ENCODE assay signal across 16 cellular contexts in the genomic region with DNA sequence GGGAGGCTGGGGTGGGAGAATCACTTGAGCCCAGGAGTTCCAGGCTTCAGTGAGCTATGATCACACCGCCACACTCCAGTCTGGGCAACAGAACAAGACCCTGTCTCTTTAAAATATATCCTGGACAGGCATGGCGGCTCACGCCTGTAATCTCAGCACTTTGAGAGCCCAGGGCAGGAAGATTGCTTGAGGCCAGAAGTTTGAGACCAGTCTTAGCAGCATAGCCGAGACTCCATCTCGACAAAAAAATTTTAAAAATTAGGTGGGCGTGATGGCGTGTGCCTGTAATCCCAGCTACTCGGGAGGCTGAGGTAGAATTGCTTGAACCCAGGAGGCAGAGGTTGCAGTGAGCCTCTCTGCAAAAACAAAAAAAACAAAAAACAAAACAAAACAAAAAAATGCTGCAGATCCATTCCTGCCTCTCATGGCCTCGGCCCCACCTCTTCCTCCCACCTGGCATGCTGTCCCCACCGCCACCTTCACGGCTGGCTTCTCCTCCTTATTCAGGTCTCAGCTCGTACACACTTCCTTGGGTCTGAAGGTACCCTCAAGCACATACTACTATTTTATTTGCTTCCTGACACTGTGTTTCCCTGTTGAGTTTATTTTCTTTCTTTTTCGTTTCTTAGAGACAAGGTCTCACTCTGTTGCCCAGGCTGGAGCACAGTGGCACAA. TPM values are rescaled to one million over a fixed set of nuclear protein-coding genes. Genes with fewer than 3 reads are reported as not detected.
A peak's percentile ranks its signal among the peaks of the same experiment; 100 is the strongest.
DNase-seq lines count a peak whose midpoint lies in the region; ATAC-seq and TF ChIP-seq lines count a peak whose summit lies in the region.
"Had no signal": no experiment of that assay in that cellular context is flagged by ENCODE, and none has a peak within 500 bp of the region (broad histone marks: within the 10 kb centered on the region; RNA-seq: fewer than 3 reads in every experiment).

No MANE protein-coding gene starts in this region.

- CTCF ChIA-PET in MCF 10A (lab: Yijun Ruan, JAX), result interaction anchor here (0.5 to 0.7 kb wide), 2 partner anchors 136 to 348 kb away, joined by 3 to 5 read pairs; a partner anchor contains a TSS
- CTCF ChIA-PET in activated CD4-positive, alpha-beta memory T cell treated with anti-CD3 and anti-CD28 coated beads for 36 hours (lab: Charles Lee), result interaction anchor here (0.7 to 1.2 kb wide), 2 partner anchors 31 to 939 kb away, joined by 4 to 5 read pairs; a partner anchor contains a TSS

- no peak overlapping the region for H3K4me3 Mint-ChIP-seq in MCF 10A (ENCODE audit: unreplicated experiment)
- no peak overlapping the region for H3K4me3 Mint-ChIP-seq in activated CD4-positive, alpha-beta memory T cell treated with anti-CD3 and anti-CD28 coated beads for 36 hours

- no peak for TF ChIP-seq POLR2A in breast epithelium (IDR thresholded peaks at IDR 0.05)
- TF ChIP-seq POLR2A in thyroid gland (IDR thresholded peaks at IDR 0.05), result no peak

- peaks cover 4% of the 10 kb centered on the region for H3K4me1 Mint-ChIP-seq in MCF 10A (ENCODE audit: insufficient read depth, unreplicated experiment)
- H3K4me1 Mint-ChIP-seq in activated CD4-positive, alpha-beta memory T cell treated with anti-CD3 and anti-CD28 coated beads for 36 hours (ENCODE audit: low read depth), result peaks cover 41% of the 10 kb centered on the region

- no TSS peak for BruUV-seq in MCF 10A (replicated peaks; lab: Mats Ljungman, UMichigan)

- H3K27ac Mint-ChIP-seq in MCF 10A (ENCODE audit: low read depth, unreplicated experiment), result no peak overlapping the region
- H3K27ac Mint-ChIP-seq in activated CD4-positive, alpha-beta memory T cell treated with anti-CD3 and anti-CD28 coated beads for 36 hours, result peak overlapping the region; percentile 90

- H3K4me3 ChIP-seq in breast epithelium, result no peak overlapping the region
- H3K4me3 ChIP-seq in lower lobe of right lung, result no peak overlapping the region
- H3K4me3 ChIP-seq in thyroid gland (replicated peaks in 1 of 3), result no peak overlapping the region
- H3K4me3 ChIP-seq: SK-N-MC, thoracic aorta had no signal

- POLR2A ChIA-PET in MCF 10A (lab: Yijun Ruan, JAX), result interaction anchor here (0.6 to 1.5 kb wide), 3 partner anchors 18 to 238 kb away, joined by 3 read pairs; no protein-coding TSS in a partner anchor
- POLR2A ChIA-PET in activated CD4-positive, alpha-beta memory T cell treated with anti-CD3 and anti-CD28 coated beads for 36 hours (lab: Charles Lee), result no interaction called here

- DNase-seq in breast epithelium (ENCODE audit: low spot score in 2 of 2) (no peak), MCF 10A (ENCODE audit: unreplicated experiment) (no peak), lower lobe of right lung (peak; percentile 31), thyroid gland (peak; percentile 52 to 58), mesenteric fat pad (ENCODE audit: low spot score) (no peak), kidney tubule cell (ENCODE audit: low spot score) (no peak), dedifferentiated amniotic fluid mesenchymal stem cell (ENCODE audit: extremely low spot score) (no peak)
- no peak for DNase-seq in activated CD4-positive, alpha-beta memory T cell treated with anti-CD3 and anti-CD28 coated beads for 36 hours
- DNase-seq: activated CD8-positive, alpha-beta memory T cell treated with anti-CD3 and anti-CD28 coated beads, Interleukin-2, amount 50 U/mL, for 48 hours; NCI-H1694 treated with DMSO at 0.1 percent for 48 hours had no signal

- H3K36me3 ChIP-seq in breast epithelium, result no peaks in the 10 kb centered on the region
- H3K36me3 ChIP-seq in lower lobe of right lung, result peaks cover 10% of the 10 kb centered on the region
- no peaks in the 10 kb centered on the region for H3K36me3 ChIP-seq in thyroid gland
- H3K36me3 ChIP-seq: thoracic aorta had no signal

- peaks cover 0 to 8% of the 10 kb centered on the region in 2 donors for H3K9me3 ChIP-seq in breast epithelium
- peaks cover 8% of the 10 kb centered on the region for H3K9me3 ChIP-seq in lower lobe of right lung
- no peaks in the 10 kb centered on the region for H3K9me3 ChIP-seq in thyroid gland
- H3K9me3 ChIP-seq: thoracic aorta had no signal

- no peak for ATAC-seq in lower lobe of right lung

- H3K27ac ChIP-seq in breast epithelium (peak overlapping the region; percentile 41 to 100), lower lobe of right lung (no peak overlapping the region), thyroid gland (peak overlapping the region in 1 of 3 donors; percentile 98)
- H3K27ac ChIP-seq: epithelial cell of prostate, SK-N-MC, thoracic aorta had no signal

- TF ChIP-seq CTCF in breast epithelium (IDR thresholded peaks at IDR 0.05), result no peak
- TF ChIP-seq CTCF in MCF 10A (IDR thresholded peaks at IDR 0.05; ENCODE audit: unreplicated experiment), result no peak
- no peak for TF ChIP-seq CTCF in lower lobe of right lung (IDR thresholded peaks at IDR 0.05)
- TF ChIP-seq CTCF in thyroid gland (IDR thresholded peaks at IDR 0.05), result no peak

- no peaks in the 10 kb centered on the region for H3K9me3 Mint-ChIP-seq in MCF 10A (ENCODE audit: unreplicated experiment)
- peaks cover 10% of the 10 kb centered on the region for H3K9me3 Mint-ChIP-seq in activated CD4-positive, alpha-beta memory T cell treated with anti-CD3 and anti-CD28 coated beads for 36 hours

- 68 to 74% methylated on average over 13 of the region's 13 CpGs for WGBS in thyroid gland, 2 donors

- H3K36me3 Mint-ChIP-seq in MCF 10A (ENCODE audit: insufficient read depth, unreplicated experiment), result peaks cover 8% of the 10 kb centered on the region
- peaks cover 15% of the 10 kb centered on the region for H3K36me3 Mint-ChIP-seq in activated CD4-positive, alpha-beta memory T cell treated with anti-CD3 and anti-CD28 coated beads for 36 hours

- H3K27me3 ChIP-seq in breast epithelium (no peaks in the 10 kb centered on the region), lower lobe of right lung (ENCODE audit: low read depth) (no peaks in the 10 kb centered on the region), thyroid gland (no peaks in the 10 kb centered on the region)

- intact Hi-C loops in breast epithelium (cut with DNase I; ENCODE audit: low total_unique reads) (no loop called here), MCF 10A (cut with micrococcal nuclease) (no loop called here), lower lobe of right lung (cut with DNase I) (no loop called here), thyroid gland (cut with DNase I) (no loop called here)
- intact Hi-C loops in activated CD4-positive, alpha-beta memory T cell treated with anti-CD3 and anti-CD28 coated beads for 36 hours (cut with micrococcal nuclease), result loop anchor here (10.0 kb wide), 1 partner anchor 364 kb away; no protein-coding TSS in a partner anchor

- H3K4me1 ChIP-seq in breast epithelium (peaks cover 0 to 21% of the 10 kb centered on the region in 2 donors), lower lobe of right lung (peaks cover 32% of the 10 kb centered on the region), thyroid gland (peaks cover 42 to 48% of the 10 kb centered on the region in 2 donors)

- no peaks in the 10 kb centered on the region for H3K27me3 Mint-ChIP-seq in MCF 10A (ENCODE audit: insufficient read depth, unreplicated experiment)
- no peaks in the 10 kb centered on the region for H3K27me3 Mint-ChIP-seq in activated CD4-positive, alpha-beta memory T cell treated with anti-CD3 and anti-CD28 coated beads for 36 hours

RNA-seq across cellular contexts. Expression of a gene that starts 5.3 kb away (rescaled TPM):
- total RNA-seq in breast epithelium (1 to 10 TPM; 2.6 to 3.7 (median 3.6) TPM), MCF 10A (2022) (16.8 and 17.7 TPM in 2 replicates), lower lobe of right lung (17.8 TPM), thyroid gland (1 to 10 TPM; 4.8 to 9.1 (median 9.1) TPM), mesenteric fat pad (12.2 TPM)
- total RNA-seq in activated CD4-positive, alpha-beta memory T cell treated with anti-CD3 and anti-CD28 coated beads for 36 hours, result 10 to 100 TPM; 14.4 to 15.2 TPM

RNA-seq across cellular contexts. Expression of a gene that starts 27.1 kb away (rescaled TPM):
- total RNA-seq in breast epithelium, result not detected
- total RNA-seq in MCF 10A (2022), result not detected in 2 replicates
- not detected for total RNA-seq in activated CD4-positive, alpha-beta memory T cell treated with anti-CD3 and anti-CD28 coated beads for 36 hours
- total RNA-seq in lower lobe of right lung, result not detected
- total RNA-seq in thyroid gland, result not detected
- total RNA-seq in mesenteric fat pad, result not detected
- total RNA-seq: M059J, NCI-H460, posterior vena cava, thoracic aorta had no signal

RNA-seq across cellular contexts. Expression of a gene that starts 30.7 kb away (rescaled TPM):
- 10 to 100 TPM in 1 of 3 donors, 1 to 10 TPM in 2; 5.1 to 11.0 (median 5.2) TPM for total RNA-seq in breast epithelium
- total RNA-seq in MCF 10A (2022), result 1.7 and 2.7 TPM in 2 replicates
- total RNA-seq in activated CD4-positive, alpha-beta memory T cell treated with anti-CD3 and anti-CD28 coated beads for 36 hours, result 10 to 100 TPM; 61.9 to 62.0 TPM
- 20.4 TPM for total RNA-seq in lower lobe of right lung
- total RNA-seq in thyroid gland, result 1 to 10 TPM; 1.9 to 4.9 (median 3.4) TPM
- total RNA-seq in mesenteric fat pad, result 8.5 TPM

RNA-seq across cellular contexts. Expression of a gene that starts 48.5 kb away (rescaled TPM):
- total RNA-seq in breast epithelium, result 10 to 100 TPM; 13.4 to 22.7 (median 19.0) TPM
- total RNA-seq in MCF 10A (2022), result 17.6 and 19.3 TPM in 2 replicates
- total RNA-seq in activated CD4-positive, alpha-beta memory T cell treated with anti-CD3 and anti-CD28 coated beads for 36 hours, result 10 to 100 TPM; 67.0 to 72.0 TPM
- 28.4 TPM for total RNA-seq in lower lobe of right lung
- total RNA-seq in thyroid gland, result 10 to 100 TPM in 3 of 4 donors, 1 to 10 TPM in 1; 9.5 to 19.6 (median 11.6) TPM
- total RNA-seq in mesenteric fat pad, result 17.5 TPM

Comparison
In these comparisons a context has a peak if more than half of its experiments do, and no peak if none do; other contexts are left out.
1. DNase-seq: peak in lower lobe of right lung (single experiment) and thyroid gland (2 of 2); none in breast epithelium (0 of 2), MCF 10A (single experiment), activated CD4-positive, alpha-beta memory T cell treated with anti-CD3 and anti-CD28 coated beads for 36 hours (single experiment), mesenteric fat pad (single experiment), kidney tubule cell (single experiment) and dedifferentiated amniotic fluid mesenchymal stem cell (single experiment).